1 cellular context compared by ENCODE assay signal in the genomic region with DNA sequence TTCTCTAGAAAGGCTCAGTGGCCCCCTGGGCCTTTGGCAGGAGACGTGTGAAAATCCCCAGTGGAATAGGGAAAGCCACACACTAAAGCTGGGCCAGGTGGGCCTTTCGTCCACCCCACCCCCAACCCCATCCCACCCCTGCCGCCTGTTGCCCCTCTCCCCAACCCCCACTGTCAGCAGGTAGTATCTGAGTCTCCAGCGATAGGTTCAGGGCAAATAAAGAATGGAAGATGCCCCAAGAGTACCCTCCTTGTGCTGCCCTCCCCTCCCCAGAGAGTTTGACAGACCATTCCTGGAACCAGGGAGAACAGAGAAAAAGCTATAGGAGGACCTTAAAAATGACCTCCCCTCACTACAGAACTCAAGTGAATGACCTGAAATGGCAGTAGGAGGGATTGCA.
TF ChIP-seq lines count a peak whose summit lies in the region.

No MANE protein-coding gene starts in this region.

TF ChIP-seq in GM12878, 131 proteins besides CTCF, POLR2A, EP300 and RAD21:
- no peak for TF ChIP-seq ZSCAN29 (IDR thresholded peaks at IDR 0.05)
- no peak for TF ChIP-seq EZH2 (IDR thresholded peaks at IDR 0.05; ENCODE audit: borderline replicate concordance, control insufficient read depth, low read depth, low read length)
- TF ChIP-seq NR2F1 (conservative IDR thresholded peaks at IDR 0.05) = no peak
